8 cellular contexts compared by ENCODE assay signal in genomic region chr3:24496529-24497482, GRCh38. TPM values are rescaled to one million over a fixed set of nuclear protein-coding genes. Genes with fewer than 3 reads are reported as not detected.
DNase-seq lines count a peak whose midpoint lies in the region; ATAC-seq, FAIRE-seq and TF ChIP-seq lines count a peak whose summit lies in the region.

No MANE protein-coding gene starts in this region.

- H3K4me3 ChIP-seq in PC-3 (ENCODE audit: low read length) (no peak overlapping the region), fibroblast of villous mesenchyme (ENCODE audit: low read depth, low read length) (no peak overlapping the region), pancreas (no peak overlapping the region)

- H4K20me1 ChIP-seq in PC-3 (ENCODE audit: low read length), result no peaks in the 10 kb centered on the region

- ATAC-seq in PC-3 (no peak), pancreas (peak; percentile 29 to 60 (median 51)), HG03342 (IDR thresholded peaks at IDR 0.05; ENCODE audit: unreplicated experiment) (no peak), GM18858 (IDR thresholded peaks at IDR 0.05; ENCODE audit: unreplicated experiment) (no peak), GM19324 (IDR thresholded peaks at IDR 0.05; ENCODE audit: low FRiP score, unreplicated experiment) (no peak)

- TF ChIP-seq CTCF in GM12874 (IDR thresholded peaks at IDR 0.05; ENCODE audit: insufficient read depth, low read depth, low read length), result 0 out of 2 replicates have a peak, but pooled peaks have one; percentile 25
- TF ChIP-seq CTCF in PC-3 (conservative IDR thresholded peaks at IDR 0.05; ENCODE audit: low read depth, low read length), result peak; percentile 60
- peak; percentile 47 for TF ChIP-seq CTCF in fibroblast of villous mesenchyme (IDR thresholded peaks at IDR 0.05; ENCODE audit: insufficient read depth, low read depth, low read length)
- peak; percentile 7 to 45 (median 36) for TF ChIP-seq CTCF in pancreas (IDR thresholded peaks at IDR 0.05)

- WGBS in pancreas, 2 donors, result 32 to 39% methylated on average over 16 of the region's 16 CpGs

- no peak overlapping the region for H3K4me3 Mint-ChIP-seq in activated CD4-positive, alpha-beta T cell treated with anti-CD3 and anti-CD28 coated beads, Interleukin-2, amount 10 ng/mL, durations not matched to agents 7 days and 5 days

- BruUV-seq in PC-3 (replicated peaks; lab: Mats Ljungman, UMichigan), result no TSS peak

- H3K9ac ChIP-seq in PC-3 (ENCODE audit: low read length), result no peak overlapping the region

- peak; percentile 68 for DNase-seq in PC-3
- peak; percentile 52 for DNase-seq in fibroblast of villous mesenchyme (ENCODE audit: low read depth)
- peak; percentile 81 to 89 (median 88) for DNase-seq in pancreas
- no peak for DNase-seq in activated CD4-positive, alpha-beta T cell treated with anti-CD3 and anti-CD28 coated beads, Interleukin-2, amount 10 ng/mL, durations not matched to agents 7 days and 5 days

- peak overlapping the region; percentile 90; the same call in 1 of the 2 replicates for H3K4me2 ChIP-seq in PC-3 (ENCODE audit: low read length)

- no peaks in the 10 kb centered on the region for H3K9me3 ChIP-seq in PC-3 (ENCODE audit: low read length)
- no peaks in the 10 kb centered on the region for H3K9me3 ChIP-seq in pancreas

- no peaks in the 10 kb centered on the region for H3F3A ChIP-seq in PC-3 (ENCODE audit: low read length, unreplicated experiment)

- intact Hi-C loops in PC-3 (cut with micrococcal nuclease), result loop anchor here (5.0 to 10.0 kb wide), 3 partner anchors 310 to 502 kb away; no protein-coding TSS in a partner anchor
- intact Hi-C loops in pancreas (cut with DNase I), result loop anchor here in 1 of 3 donors (10.0 kb wide), 1 partner anchor 132 kb away; no protein-coding TSS in a partner anchor

- H3K4me1 Mint-ChIP-seq in activated CD4-positive, alpha-beta T cell treated with anti-CD3 and anti-CD28 coated beads, Interleukin-2, amount 10 ng/mL, durations not matched to agents 7 days and 5 days, result peaks cover 1% of the 10 kb centered on the region

- H3K79me2 ChIP-seq in PC-3 (ENCODE audit: low read length), result peaks cover 25% of the 10 kb centered on the region

- POLR2A ChIA-PET in PC-3 (lab: Charles Lee; ENCODE audit: unreplicated experiment), result no interaction called here
- POLR2A ChIA-PET in activated CD4-positive, alpha-beta T cell treated with anti-CD3 and anti-CD28 coated beads, Interleukin-2, amount 10 ng/mL, durations not matched to agents 7 days and 5 days (lab: Charles Lee), result no interaction called here

- H3K36me3 Mint-ChIP-seq in activated CD4-positive, alpha-beta T cell treated with anti-CD3 and anti-CD28 coated beads, Interleukin-2, amount 10 ng/mL, durations not matched to agents 7 days and 5 days (ENCODE audit: low read depth), result no peaks in the 10 kb centered on the region

- no peaks in the 10 kb centered on the region for H3K27me3 ChIP-seq in PC-3 (ENCODE audit: low read length)
- H3K27me3 ChIP-seq in pancreas, result no peaks in the 10 kb centered on the region

- H2AFZ ChIP-seq in PC-3 (ENCODE audit: low read length), result no peak overlapping the region

- H3K27ac ChIP-seq in PC-3 (ENCODE audit: low read length) (no peak overlapping the region), pancreas (peak overlapping the region; percentile 96 to 98 (median 97))

- H3K36me3 ChIP-seq in PC-3 (ENCODE audit: low read depth, low read length) (no peaks in the 10 kb centered on the region), pancreas (no peaks in the 10 kb centered on the region)

- H3K4me1 ChIP-seq in PC-3 (ENCODE audit: insufficient read depth, low read length), result peaks cover 56% of the 10 kb centered on the region
- peaks cover 0 to 15% (median 8%) of the 10 kb centered on the region in 3 donors for H3K4me1 ChIP-seq in pancreas

- no peak for FAIRE-seq in pancreas (lab: Jason Lieb, UNC)

- no peak overlapping the region for H3K27ac Mint-ChIP-seq in activated CD4-positive, alpha-beta T cell treated with anti-CD3 and anti-CD28 coated beads, Interleukin-2, amount 10 ng/mL, durations not matched to agents 7 days and 5 days

- no peaks in the 10 kb centered on the region for H3K9me2 ChIP-seq in PC-3 (replicated peaks; ENCODE audit: low read length)

- H3K27me3 Mint-ChIP-seq in activated CD4-positive, alpha-beta T cell treated with anti-CD3 and anti-CD28 coated beads, Interleukin-2, amount 10 ng/mL, durations not matched to agents 7 days and 5 days, result peaks cover 53% of the 10 kb centered on the region

- H3K9me3 Mint-ChIP-seq in activated CD4-positive, alpha-beta T cell treated with anti-CD3 and anti-CD28 coated beads, Interleukin-2, amount 10 ng/mL, durations not matched to agents 7 days and 5 days, result no peaks in the 10 kb centered on the region

- CTCF ChIA-PET in PC-3 (lab: Charles Lee), result interaction anchor here (0.6 to 1.6 kb wide), 3 partner anchors 28 to 224 kb away, joined by 3 to 4 read pairs (median 3); no protein-coding TSS in a partner anchor
- CTCF ChIA-PET in activated CD4-positive, alpha-beta T cell treated with anti-CD3 and anti-CD28 coated beads, Interleukin-2, amount 10 ng/mL, durations not matched to agents 7 days and 5 days (lab: Charles Lee), result no interaction called here

RNA-seq across cellular contexts. Expression of gene THRB, which starts 2.2 kb away (rescaled TPM):
- 7.0 and 9.7 TPM in 2 replicates for total RNA-seq in PC-3 (2014; rRNA removed)
- total RNA-seq in fibroblast of villous mesenchyme, result 5.2 and 13.4 TPM in 2 replicates
- 10 to 100 TPM in 2 of 6 donors, 1 to 10 TPM in 4; 6.6 to 12.4 (median 8.7) TPM for total RNA-seq in pancreas
- 1 to 10 TPM; 2.1 to 2.3 TPM for polyA plus RNA-seq in pancreas
- total RNA-seq in activated CD4-positive, alpha-beta T cell treated with anti-CD3 and anti-CD28 coated beads, Interleukin-2, amount 10 ng/mL, durations not matched to agents 7 days and 5 days, result not detected

Comparison
In these comparisons a context has a peak if more than half of its experiments do, and no peak if none do; other contexts are left out.
1. ATAC-seq: peak in pancreas (4 of 4); none in PC-3 (single experiment), HG03342 (single experiment), GM18858 (single experiment) and GM19324 (single experiment).
2. Peak in every context shown above with its lines, with median percentiles within 50 percentile points of each other: CTCF ChIP-seq.